11 cellular contexts compared by ENCODE assay signal in the genomic region with DNA sequence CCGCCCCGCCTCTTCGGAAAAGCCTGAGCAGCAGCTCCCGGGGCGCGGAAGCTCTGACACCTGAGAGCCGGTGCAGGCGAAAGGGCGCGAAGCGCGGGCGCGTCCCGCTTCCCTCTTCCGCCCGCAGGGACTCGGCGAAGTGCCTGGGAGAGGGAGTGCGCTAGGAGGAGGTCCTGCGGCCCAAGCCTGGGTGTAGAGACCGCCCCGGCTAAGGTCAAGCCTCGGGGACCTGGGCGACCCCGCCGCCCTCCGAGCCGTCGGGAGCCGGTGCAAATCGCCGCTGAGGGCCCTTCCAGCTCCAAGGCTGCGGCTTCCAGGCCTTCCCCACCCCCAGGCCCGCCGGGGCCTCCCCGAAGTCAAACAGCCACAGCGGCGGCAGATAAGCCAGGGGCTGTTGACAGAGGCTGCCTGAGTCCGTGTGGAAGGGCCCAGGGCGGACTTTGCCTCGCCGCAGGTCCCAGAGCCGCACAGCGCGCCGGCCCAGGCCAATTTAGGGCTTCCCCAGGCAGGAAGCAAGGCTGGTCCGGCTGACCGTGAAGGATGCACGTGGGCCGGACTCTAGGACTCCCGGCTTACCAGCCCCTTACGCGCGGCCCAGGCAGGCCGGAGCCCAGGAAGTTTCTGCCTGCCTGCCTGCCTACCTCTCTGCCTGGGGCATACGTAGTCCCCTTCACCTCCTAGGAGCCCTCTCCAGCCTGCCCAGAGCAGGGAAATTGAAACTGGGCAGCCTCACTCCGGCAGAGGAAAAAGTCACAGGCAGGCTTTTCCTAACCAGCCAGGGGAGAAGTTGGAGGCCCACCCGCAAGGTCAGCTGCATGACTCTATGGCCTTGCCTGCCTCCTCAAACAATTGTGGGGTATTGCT. TPM values are rescaled to one million over a fixed set of nuclear protein-coding genes. Genes with fewer than 3 reads are reported as not detected.
DNase-seq lines count a peak whose midpoint lies in the region; ATAC-seq and TF ChIP-seq lines count a peak whose summit lies in the region.
"Had no signal": no experiment of that assay in that cellular context is flagged by ENCODE, and none has a peak within 500 bp of the region (broad histone marks: within the 10 kb centered on the region; RNA-seq: fewer than 3 reads in every experiment).

No MANE protein-coding gene starts in this region.

- CTCF ChIA-PET in activated B cell treated with CpG ODN at 0.5 μM for 24 hours (lab: Charles Lee): no interaction called here

- H3K4me1 Mint-ChIP-seq in activated B cell treated with CpG ODN at 0.5 μM for 24 hours: peaks cover 27% of the 10 kb centered on the region

- no peaks in the 10 kb centered on the region for H3K36me3 Mint-ChIP-seq in activated B cell treated with CpG ODN at 0.5 μM for 24 hours (ENCODE audit: low read depth)

- no peak overlapping the region for H3K9ac ChIP-seq in iPS-18a (ENCODE audit: low read length)
- H3K9ac ChIP-seq in rectal smooth muscle tissue (ENCODE audit: low read length): no peak overlapping the region
- H3K9ac ChIP-seq: parathyroid adenoma had no signal

- DNase-seq in GM10266 (ENCODE audit: extremely low spot score) (peak; percentile 37), activated B cell treated with CpG ODN at 0.5 μM for 24 hours (no peak), NCI-H510A (lab: John Stamatoyannopoulos, UW) (no peak), cerebellar cortex (ENCODE audit: low spot score) (no peak)
- DNase-seq: NCI-H2029 treated with DMSO at 0.1 percent for 48 hours had no signal

- peak overlapping the region; percentile 70 for H3K4me3 Mint-ChIP-seq in activated B cell treated with CpG ODN at 0.5 μM for 24 hours

- H3K4me1 ChIP-seq in iPS-18a (ENCODE audit: control insufficient read depth, low read depth, low read length) (peaks cover 10% of the 10 kb centered on the region), rectal smooth muscle tissue (ENCODE audit: control insufficient read depth, insufficient read depth, low read length) (peaks cover 6% of the 10 kb centered on the region)

- no peak overlapping the region for H3K27ac Mint-ChIP-seq in activated B cell treated with CpG ODN at 0.5 μM for 24 hours

- no peak for ATAC-seq in activated B cell treated with CpG ODN at 0.5 μM for 24 hours (ENCODE audit: low read depth)
- no peak for ATAC-seq in GM18861 (IDR thresholded peaks at IDR 0.05; ENCODE audit: unreplicated experiment)
- no peak for ATAC-seq in GM21381 (IDR thresholded peaks at IDR 0.05; ENCODE audit: unreplicated experiment)

- intact Hi-C loops in activated B cell treated with CpG ODN at 0.5 μM for 24 hours (cut with micrococcal nuclease): loop anchor here (5.0 kb wide), 1 partner anchor 46 kb away; a partner anchor contains a TSS

- H3K36me3 ChIP-seq in iPS-18a (ENCODE audit: control insufficient read depth, low read depth, low read length) (no peaks in the 10 kb centered on the region), rectal smooth muscle tissue (ENCODE audit: control insufficient read depth, insufficient read depth, low read length) (no peaks in the 10 kb centered on the region)

- H3K9me3 Mint-ChIP-seq in activated B cell treated with CpG ODN at 0.5 μM for 24 hours: no peaks in the 10 kb centered on the region

- H3K27me3 ChIP-seq in iPS-18a (ENCODE audit: control insufficient read depth, insufficient read depth, low read length) (peaks cover 98% of the 10 kb centered on the region), rectal smooth muscle tissue (ENCODE audit: control insufficient read depth, insufficient read depth, low read length) (peaks cover 3% of the 10 kb centered on the region)

- H3K27me3 Mint-ChIP-seq in activated B cell treated with CpG ODN at 0.5 μM for 24 hours: peaks cover 43% of the 10 kb centered on the region

- H3K9me3 ChIP-seq in iPS-18a (ENCODE audit: control insufficient read depth, low read depth, low read length): no peaks in the 10 kb centered on the region

- no peak overlapping the region for H3K27ac ChIP-seq in iPS-18a (ENCODE audit: low read length)
- no peak overlapping the region for H3K27ac ChIP-seq in rectal smooth muscle tissue (ENCODE audit: low read depth, low read length)
- H3K27ac ChIP-seq: epithelial cell of prostate, parathyroid adenoma had no signal

- TF ChIP-seq CTCF in GM10266 (IDR thresholded peaks at IDR 0.05; ENCODE audit: control insufficient read depth, insufficient read depth, low read depth, missing control alignments) (no peak), activated B cell treated with CpG ODN at 0.5 μM for 24 hours (IDR thresholded peaks at IDR 0.05) (no peak)

- peak overlapping the region; percentile 38 for H3K4me3 ChIP-seq in iPS-18a (ENCODE audit: low read length)
- peak overlapping the region; percentile 80 for H3K4me3 ChIP-seq in rectal smooth muscle tissue (ENCODE audit: low read length)

- POLR2A ChIA-PET in activated B cell treated with CpG ODN at 0.5 μM for 24 hours (lab: Charles Lee): interaction anchor here (0.9 to 1.2 kb wide), 2 partner anchors 18 to 48 kb away, joined by 3 to 6 read pairs; a partner anchor contains a TSS

RNA-seq across cellular contexts. Expression of a gene that starts 2.3 kb away (rescaled TPM):
- 0.18 TPM in 1 of 2 replicates, not detected in the other for total RNA-seq in activated B cell treated with CpG ODN at 0.5 μM for 24 hours

RNA-seq across cellular contexts. Expression of a gene that starts 17.7 kb away (rescaled TPM):
- 1.9 and 2.2 TPM in 2 replicates for total RNA-seq in activated B cell treated with CpG ODN at 0.5 μM for 24 hours

RNA-seq across cellular contexts. Expression of a gene that starts 48.1 kb away (rescaled TPM):
- total RNA-seq in activated B cell treated with CpG ODN at 0.5 μM for 24 hours: 56.1 TPM in 2 replicates
